14 cellular contexts compared by ENCODE assay signal in genomic region chr10:348456-348855, GRCh38.
DNase-seq lines count a peak whose midpoint lies in the region; ATAC-seq and TF ChIP-seq lines count a peak whose summit lies in the region.
"Had no signal": no experiment of that assay in that cellular context is flagged by ENCODE, and none has a peak within 500 bp of the region (broad histone marks: within the 10 kb centered on the region; RNA-seq: fewer than 3 reads in every experiment).

No MANE protein-coding gene starts in this region.

- no peak overlapping the region for H2AFZ ChIP-seq in neuronal stem cell (ENCODE audit: low read length)

- H2BK12ac ChIP-seq in neuronal stem cell (ENCODE audit: low read length), result peak overlapping the region; percentile 73

- H3K4me3 ChIP-seq in H7 (ENCODE audit: insufficient read depth, low read depth, low read length), result no peak overlapping the region
- peak overlapping the region in 1 of 2 donors; percentile 7 for H3K4me3 ChIP-seq in neuronal stem cell (ENCODE audit: low read length in 2 of 2)
- H3K4me3 ChIP-seq in stomach, result no peak overlapping the region

- CTCF ChIA-PET in activated CD8-positive, alpha-beta memory T cell treated with anti-CD3 and anti-CD28 coated beads, Interleukin-2, amount 10 ng/mL, durations not matched to agents 7 days and 5 days (lab: Charles Lee), result no interaction called here

- ATAC-seq in activated CD8-positive, alpha-beta memory T cell treated with anti-CD3 and anti-CD28 coated beads, Interleukin-2, amount 10 ng/mL, durations not matched to agents 7 days and 5 days, result no peak
- ATAC-seq in esophagus mucosa, result no peak

- no peaks in the 10 kb centered on the region for H3K27me3 Mint-ChIP-seq in activated CD8-positive, alpha-beta memory T cell treated with anti-CD3 and anti-CD28 coated beads, Interleukin-2, amount 10 ng/mL, durations not matched to agents 7 days and 5 days
- H3K27me3 Mint-ChIP-seq: CD8-positive, alpha-beta memory T cell had no signal

- H3K9me3 Mint-ChIP-seq in activated CD8-positive, alpha-beta memory T cell treated with anti-CD3 and anti-CD28 coated beads, Interleukin-2, amount 10 ng/mL, durations not matched to agents 7 days and 5 days (ENCODE audit: low read depth), result peaks cover 2% of the 10 kb centered on the region
- H3K9me3 Mint-ChIP-seq: CD8-positive, alpha-beta memory T cell had no signal

- H3K36me3 ChIP-seq in H7 (replicated peaks; ENCODE audit: control insufficient read depth, insufficient read depth, low read length), result no peaks in the 10 kb centered on the region; the same call in 1 of the 2 replicates
- peaks cover 27 to 68% of the 10 kb centered on the region in 2 donors for H3K36me3 ChIP-seq in neuronal stem cell (replicated peaks in 1 of 2; ENCODE audit: control insufficient read depth in 2 of 2, insufficient read depth in 2 of 2, low read length in 2 of 2)
- H3K36me3 ChIP-seq in stomach, result peaks cover 15 to 74% (median 65%) of the 10 kb centered on the region in 4 donors

- no peak overlapping the region for H2BK15ac ChIP-seq in neuronal stem cell (ENCODE audit: low read length)

- no peak overlapping the region for H3K4me2 ChIP-seq in neuronal stem cell (ENCODE audit: insufficient read depth, low read length, poor library complexity, severe bottlenecking)

- H3K27ac ChIP-seq in neuronal stem cell (replicated peaks; ENCODE audit: low read length) (no peak overlapping the region), stomach (no peak overlapping the region)
- H3K27ac ChIP-seq: 22Rv1 had no signal

- H3K9ac ChIP-seq in neuronal stem cell (ENCODE audit: low read depth, low read length, poor library complexity), result no peak overlapping the region

- intact Hi-C loops in stomach (cut with DNase I; ENCODE audit: low total_unique reads), result no loop called here

- peaks cover 16% of the 10 kb centered on the region for H3K4me1 Mint-ChIP-seq in activated CD8-positive, alpha-beta memory T cell treated with anti-CD3 and anti-CD28 coated beads, Interleukin-2, amount 10 ng/mL, durations not matched to agents 7 days and 5 days

- H4K8ac ChIP-seq in neuronal stem cell (ENCODE audit: low read depth, low read length), result no peak overlapping the region

- H3K23ac ChIP-seq in neuronal stem cell (ENCODE audit: low read depth, low read length, poor library complexity), result no peak overlapping the region

- H3K79me1 ChIP-seq in neuronal stem cell (ENCODE audit: low read depth, low read length), result peaks cover 5% of the 10 kb centered on the region

- H3K4me1 ChIP-seq in neuronal stem cell (ENCODE audit: control insufficient read depth in 2 of 2, insufficient read depth in 1 of 2, low read depth in 1 of 2, low read length in 2 of 2) (no peaks in the 10 kb centered on the region), stomach (no peaks in the 10 kb centered on the region)
- H3K4me1 ChIP-seq: Caco-2 had no signal

- WGBS in neuronal stem cell (ENCODE audit: extremely low coverage in 2 of 2, insufficient read length in 2 of 2, insufficient replicate concordance in 1 of 2), 2 donors, result no CpG with 5 or more reads among the region's 17 CpGs
- 93 to 97% (median 96%) methylated on average over 16 to 17 of the region's 17 CpGs for WGBS in stomach, 5 donors

- H3K9me3 ChIP-seq in neuronal stem cell (replicated peaks in 1 of 2; ENCODE audit: control insufficient read depth in 2 of 2, insufficient read depth in 1 of 2, low read depth in 1 of 2, low read length in 2 of 2), result peaks cover 2 to 3% of the 10 kb centered on the region in 2 donors
- no peaks in the 10 kb centered on the region for H3K9me3 ChIP-seq in stomach
- H3K9me3 ChIP-seq: Caco-2 had no signal

- no peaks in the 10 kb centered on the region for H3K27me3 ChIP-seq in H7 (ENCODE audit: control insufficient read depth, insufficient read depth, low read length)
- no peaks in the 10 kb centered on the region for H3K27me3 ChIP-seq in neuronal stem cell (ENCODE audit: control insufficient read depth in 3 of 3, insufficient read depth in 3 of 3, low read depth in 1 of 3, low read length in 3 of 3)
- no peaks in the 10 kb centered on the region for H3K27me3 ChIP-seq in stomach

- no peak for TF ChIP-seq CTCF in stomach (IDR thresholded peaks at IDR 0.05)

- H3K18ac ChIP-seq in neuronal stem cell (ENCODE audit: low read length), result no peak overlapping the region

- no peak for TF ChIP-seq POLR2A in stomach (IDR thresholded peaks at IDR 0.05)

- no peak overlapping the region for H2AK5ac ChIP-seq in neuronal stem cell (ENCODE audit: low read depth, low read length)

- H2BK5ac ChIP-seq in neuronal stem cell (ENCODE audit: low read length), result peak overlapping the region; percentile 71

- H3K36me3 Mint-ChIP-seq in activated CD8-positive, alpha-beta memory T cell treated with anti-CD3 and anti-CD28 coated beads, Interleukin-2, amount 10 ng/mL, durations not matched to agents 7 days and 5 days, result peaks cover 1% of the 10 kb centered on the region

- H3K4me3 Mint-ChIP-seq in activated CD8-positive, alpha-beta memory T cell treated with anti-CD3 and anti-CD28 coated beads, Interleukin-2, amount 10 ng/mL, durations not matched to agents 7 days and 5 days, result no peak overlapping the region
- H3K4me3 Mint-ChIP-seq: CD8-positive, alpha-beta memory T cell had no signal

- TF ChIP-seq EP300 in stomach (IDR thresholded peaks at IDR 0.05), result no peak

- peak; percentile 33 for DNase-seq in activated CD8-positive, alpha-beta memory T cell treated with anti-CD3 and anti-CD28 coated beads, Interleukin-2, amount 10 ng/mL, durations not matched to agents 7 days and 5 days
- DNase-seq in activated CD8-positive, alpha-beta memory T cell treated with anti-CD3 and anti-CD28 coated beads, Interleukin-2, amount 50 U/mL, for 4 hours, result no peak
- peak; percentile 33 for DNase-seq in H7
- no peak for DNase-seq in neuronal stem cell (ENCODE audit: low spot score)
- DNase-seq in stomach, result peak; percentile 22
- no peak for DNase-seq in activated T-cell treated with anti-CD3 and anti-CD28 coated beads for 4 hours
- no peak for DNase-seq in kidney glomerular epithelial cell (lab: John Stamatoyannopoulos, UW)
- DNase-seq: Caco-2, DND-41, GDM1, IMR-90 had no signal

- no peak overlapping the region for H4K91ac ChIP-seq in neuronal stem cell (ENCODE audit: low read depth, low read length, poor library complexity)

- no peak overlapping the region for H2BK120ac ChIP-seq in neuronal stem cell (ENCODE audit: low read depth, low read length)

- peak overlapping the region; percentile 84 for H3K14ac ChIP-seq in neuronal stem cell (ENCODE audit: low read length)

- H3K4ac ChIP-seq in neuronal stem cell (ENCODE audit: low read length), result peak overlapping the region; percentile 66

- H3K27ac Mint-ChIP-seq in activated CD8-positive, alpha-beta memory T cell treated with anti-CD3 and anti-CD28 coated beads, Interleukin-2, amount 10 ng/mL, durations not matched to agents 7 days and 5 days, result no peak overlapping the region

Comparison
In these comparisons a context has a peak if more than half of its experiments do, and no peak if none do; other contexts are left out.
1. DNase-seq: peak in activated CD8-positive, alpha-beta memory T cell treated with anti-CD3 and anti-CD28 coated beads, Interleukin-2, amount 10 ng/mL, durations not matched to agents 7 days and 5 days (single experiment), H7 (single experiment) and stomach (single experiment); none in activated CD8-positive, alpha-beta memory T cell treated with anti-CD3 and anti-CD28 coated beads, Interleukin-2, amount 50 U/mL, for 4 hours (single experiment), neuronal stem cell (single experiment), activated T-cell treated with anti-CD3 and anti-CD28 coated beads for 4 hours (single experiment) and kidney glomerular epithelial cell (single experiment).